ENCODE assay signal across 8 cellular contexts in the genomic region with DNA sequence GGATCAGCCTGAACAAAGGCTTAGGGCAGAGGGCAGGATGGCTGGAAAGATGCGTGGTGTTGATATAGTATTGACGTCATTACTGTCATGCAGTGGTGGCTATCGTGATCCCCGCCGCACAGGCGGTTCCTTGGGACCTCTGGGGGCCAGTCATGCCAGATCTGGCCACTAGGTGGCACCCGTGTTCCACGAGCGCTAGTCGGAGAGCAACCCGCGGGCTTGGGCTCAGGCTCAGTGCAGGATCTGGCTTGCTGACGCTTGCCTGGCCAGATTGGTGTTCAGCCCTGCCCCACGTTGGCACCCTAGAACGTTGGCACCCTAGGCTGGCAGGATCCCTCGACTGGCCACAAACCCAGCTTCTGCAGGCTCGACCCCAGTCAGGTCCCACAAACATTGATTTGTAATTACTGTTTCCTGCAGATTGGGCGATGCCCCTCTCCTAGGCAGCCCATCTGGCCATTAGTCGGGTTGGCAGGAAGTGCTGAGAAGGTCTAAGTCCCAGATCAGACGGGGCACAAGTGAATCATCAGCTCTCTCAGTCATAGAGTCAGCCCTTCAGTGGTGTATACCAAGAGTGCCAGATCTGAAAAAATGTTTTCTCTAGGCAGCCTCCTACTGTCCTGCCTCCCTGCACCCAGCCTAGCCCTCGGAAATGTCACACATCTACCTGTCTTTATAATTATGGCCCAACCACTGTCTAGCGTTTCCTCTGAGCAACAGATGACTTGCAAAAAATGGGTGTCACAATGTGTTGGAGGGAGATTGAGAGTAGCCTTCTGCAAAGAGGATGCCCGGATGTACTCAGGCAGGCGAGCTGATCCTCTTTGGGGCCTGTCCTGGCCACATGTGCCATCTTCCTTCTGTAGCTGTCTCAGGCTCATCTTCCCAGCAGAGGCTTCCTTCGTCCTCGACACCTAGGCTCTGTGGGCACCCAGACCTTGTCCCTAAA.
DNase-seq lines count a peak whose midpoint lies in the region; ATAC-seq, FAIRE-seq and TF ChIP-seq lines count a peak whose summit lies in the region.

No MANE protein-coding gene starts in this region.

- H3K27ac ChIP-seq in RWPE2 (ENCODE audit: poor library complexity, severe bottlenecking): no peak overlapping the region
- no peak overlapping the region for H3K27ac ChIP-seq in pancreas
- H3K27ac ChIP-seq in transverse colon: no peak overlapping the region

- DNase-seq in G401 (ENCODE audit: low spot score) (peak; percentile 76), KG1 (lab: John Stamatoyannopoulos, UW) (peak; percentile 90), RWPE2 (ENCODE audit: low spot score) (peak; percentile 79), frontal cortex (ENCODE audit: low spot score in 2 of 2) (peak; percentile 41 to 70), pancreas (peak; percentile 57 to 98 (median 84)), transverse colon (peak; percentile 89)
- DNase-seq in activated effector memory CD4-positive, alpha-beta T cell treated with Interleukin-2 at 50 U/mL for 16 hours: peak; percentile 63

- H3K36me3 ChIP-seq in RWPE2 (ENCODE audit: low read depth) (no peaks in the 10 kb centered on the region), pancreas (no peaks in the 10 kb centered on the region), transverse colon (no peaks in the 10 kb centered on the region)

- TF ChIP-seq EP300 in transverse colon (IDR thresholded peaks at IDR 0.05; ENCODE audit: low read depth): no peak

- FAIRE-seq in frontal cortex (lab: Jason Lieb, UNC) (no peak), pancreas (lab: Jason Lieb, UNC) (no peak)

- H3K4me3 ChIP-seq in RWPE2 (ENCODE audit: severe bottlenecking): no peak overlapping the region
- H3K4me3 ChIP-seq in pancreas: no peak overlapping the region
- no peak overlapping the region for H3K4me3 ChIP-seq in transverse colon

- intact Hi-C loops in pancreas (cut with DNase I): loop anchor here in 2 of 3 donors (10.0 kb wide), 2 partner anchors 72 to 1202 kb away; no protein-coding TSS in a partner anchor
- intact Hi-C loops in transverse colon (cut with DNase I; ENCODE audit: low total_unique reads): loop anchor here (5.0 kb wide), 1 partner anchor 69 kb away; no protein-coding TSS in a partner anchor

- TF ChIP-seq POLR2A in transverse colon (IDR thresholded peaks at IDR 0.05): no peak

- TF ChIP-seq CTCF in RWPE2 (IDR thresholded peaks at IDR 0.05; ENCODE audit: poor library complexity, severe bottlenecking) (peak; percentile 97), pancreas (IDR thresholded peaks at IDR 0.05) (peak; percentile 98 to 100 (median 99)), transverse colon (IDR thresholded peaks at IDR 0.05) (peak; percentile 97 to 100 (median 99))

- peak; percentile 91 for ATAC-seq in GM21786 (IDR thresholded peaks at IDR 0.05; ENCODE audit: unreplicated experiment)
- ATAC-seq in RWPE2 (ENCODE audit: low read depth): peak; percentile 93
- ATAC-seq in pancreas: peak; percentile 92 to 100 (median 98)

- in situ Hi-C loops in G401 (cut with HindIII; ENCODE audit: low sequenced_read_pairs) (no loop called here), transverse colon (cut with MboI; ENCODE audit: low pct_ligation_motif_present in 1 of 4, low pct_unique_long_range_greater_than_20kb in 1 of 4, low sequenced_read_pairs in 3 of 4) (loop anchor here (5.0 to 25.0 kb wide), 3 partner anchors 69 to 1209 kb away; no protein-coding TSS in a partner anchor)

- H3K9me3 ChIP-seq in RWPE2 (ENCODE audit: severe bottlenecking): no peaks in the 10 kb centered on the region
- no peaks in the 10 kb centered on the region for H3K9me3 ChIP-seq in pancreas
- no peaks in the 10 kb centered on the region for H3K9me3 ChIP-seq in transverse colon

- H3K27me3 ChIP-seq in RWPE2 (ENCODE audit: insufficient read depth, poor library complexity, severe bottlenecking) (no peaks in the 10 kb centered on the region), pancreas (no peaks in the 10 kb centered on the region), transverse colon (no peaks in the 10 kb centered on the region)

- H3K4me1 ChIP-seq in RWPE2 (ENCODE audit: insufficient read depth, poor library complexity, severe bottlenecking): no peaks in the 10 kb centered on the region
- H3K4me1 ChIP-seq in pancreas: no peaks in the 10 kb centered on the region
- peaks cover 0 to 22% (median 3%) of the 10 kb centered on the region in 4 donors for H3K4me1 ChIP-seq in transverse colon

- WGBS in pancreas, 2 donors: 19 to 22% methylated on average over 26 of the region's 26 CpGs
- WGBS in transverse colon (ENCODE audit: low coverage in 1 of 2), 2 donors: 0 to 25% methylated on average over 4 to 25 of the region's 26 CpGs
